In genomic region chr17:66734544-66734943, GRCh38 we compare ENCODE assay signal across 1 cellular context.
A peak's percentile ranks its signal among the peaks of the same experiment; 100 is the strongest.
TF ChIP-seq lines count a peak whose summit lies in the region.

No MANE protein-coding gene starts in this region.

TF ChIP-seq in GM23338, 12 proteins besides CTCF, POLR2A, EP300 and RAD21 (continued from another document):
- TF ChIP-seq, protein P1, sequence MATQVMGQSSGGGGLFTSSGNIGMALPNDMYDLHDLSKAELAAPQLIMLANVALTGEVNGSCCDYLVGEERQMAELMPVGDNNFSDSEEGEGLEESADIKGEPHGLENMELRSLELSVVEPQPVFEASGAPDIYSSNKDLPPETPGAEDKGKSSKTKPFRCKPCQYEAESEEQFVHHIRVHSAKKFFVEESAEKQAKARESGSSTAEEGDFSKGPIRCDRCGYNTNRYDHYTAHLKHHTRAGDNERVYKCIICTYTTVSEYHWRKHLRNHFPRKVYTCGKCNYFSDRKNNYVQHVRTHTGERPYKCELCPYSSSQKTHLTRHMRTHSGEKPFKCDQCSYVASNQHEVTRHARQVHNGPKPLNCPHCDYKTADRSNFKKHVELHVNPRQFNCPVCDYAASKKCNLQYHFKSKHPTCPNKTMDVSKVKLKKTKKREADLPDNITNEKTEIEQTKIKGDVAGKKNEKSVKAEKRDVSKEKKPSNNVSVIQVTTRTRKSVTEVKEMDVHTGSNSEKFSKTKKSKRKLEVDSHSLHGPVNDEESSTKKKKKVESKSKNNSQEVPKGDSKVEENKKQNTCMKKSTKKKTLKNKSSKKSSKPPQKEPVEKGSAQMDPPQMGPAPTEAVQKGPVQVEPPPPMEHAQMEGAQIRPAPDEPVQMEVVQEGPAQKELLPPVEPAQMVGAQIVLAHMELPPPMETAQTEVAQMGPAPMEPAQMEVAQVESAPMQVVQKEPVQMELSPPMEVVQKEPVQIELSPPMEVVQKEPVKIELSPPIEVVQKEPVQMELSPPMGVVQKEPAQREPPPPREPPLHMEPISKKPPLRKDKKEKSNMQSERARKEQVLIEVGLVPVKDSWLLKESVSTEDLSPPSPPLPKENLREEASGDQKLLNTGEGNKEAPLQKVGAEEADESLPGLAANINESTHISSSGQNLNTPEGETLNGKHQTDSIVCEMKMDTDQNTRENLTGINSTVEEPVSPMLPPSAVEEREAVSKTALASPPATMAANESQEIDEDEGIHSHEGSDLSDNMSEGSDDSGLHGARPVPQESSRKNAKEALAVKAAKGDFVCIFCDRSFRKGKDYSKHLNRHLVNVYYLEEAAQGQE (IDR thresholded peaks at IDR 0.05; ENCODE audit: unreplicated experiment) = no peak
- TF ChIP-seq NANOG (IDR thresholded peaks at IDR 0.05; ENCODE audit: borderline replicate concordance) (no peak), JUNB (IDR thresholded peaks at IDR 0.05; ENCODE audit: unreplicated experiment) (no peak), CREB1 (CRISPR knock-in tag; IDR thresholded peaks at IDR 0.05; ENCODE audit: low read depth) (peak; percentile 22; the same call in 1 of the 2 replicates), ZNF331 (CRISPR knock-in tag; IDR thresholded peaks at IDR 0.05; ENCODE audit: low read depth) (no peak), ZNF462 (CRISPR knock-in tag; IDR thresholded peaks at IDR 0.05) (no peak), EZH2 (IDR thresholded peaks at IDR 0.05; ENCODE audit: low read depth, unreplicated experiment) (no peak)
- TF ChIP-seq, protein P2, sequence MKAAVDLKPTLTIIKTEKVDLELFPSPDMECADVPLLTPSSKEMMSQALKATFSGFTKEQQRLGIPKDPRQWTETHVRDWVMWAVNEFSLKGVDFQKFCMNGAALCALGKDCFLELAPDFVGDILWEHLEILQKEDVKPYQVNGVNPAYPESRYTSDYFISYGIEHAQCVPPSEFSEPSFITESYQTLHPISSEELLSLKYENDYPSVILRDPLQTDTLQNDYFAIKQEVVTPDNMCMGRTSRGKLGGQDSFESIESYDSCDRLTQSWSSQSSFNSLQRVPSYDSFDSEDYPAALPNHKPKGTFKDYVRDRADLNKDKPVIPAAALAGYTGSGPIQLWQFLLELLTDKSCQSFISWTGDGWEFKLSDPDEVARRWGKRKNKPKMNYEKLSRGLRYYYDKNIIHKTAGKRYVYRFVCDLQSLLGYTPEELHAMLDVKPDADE (IDR thresholded peaks at IDR 0.05) = no peak
